In the genomic region with DNA sequence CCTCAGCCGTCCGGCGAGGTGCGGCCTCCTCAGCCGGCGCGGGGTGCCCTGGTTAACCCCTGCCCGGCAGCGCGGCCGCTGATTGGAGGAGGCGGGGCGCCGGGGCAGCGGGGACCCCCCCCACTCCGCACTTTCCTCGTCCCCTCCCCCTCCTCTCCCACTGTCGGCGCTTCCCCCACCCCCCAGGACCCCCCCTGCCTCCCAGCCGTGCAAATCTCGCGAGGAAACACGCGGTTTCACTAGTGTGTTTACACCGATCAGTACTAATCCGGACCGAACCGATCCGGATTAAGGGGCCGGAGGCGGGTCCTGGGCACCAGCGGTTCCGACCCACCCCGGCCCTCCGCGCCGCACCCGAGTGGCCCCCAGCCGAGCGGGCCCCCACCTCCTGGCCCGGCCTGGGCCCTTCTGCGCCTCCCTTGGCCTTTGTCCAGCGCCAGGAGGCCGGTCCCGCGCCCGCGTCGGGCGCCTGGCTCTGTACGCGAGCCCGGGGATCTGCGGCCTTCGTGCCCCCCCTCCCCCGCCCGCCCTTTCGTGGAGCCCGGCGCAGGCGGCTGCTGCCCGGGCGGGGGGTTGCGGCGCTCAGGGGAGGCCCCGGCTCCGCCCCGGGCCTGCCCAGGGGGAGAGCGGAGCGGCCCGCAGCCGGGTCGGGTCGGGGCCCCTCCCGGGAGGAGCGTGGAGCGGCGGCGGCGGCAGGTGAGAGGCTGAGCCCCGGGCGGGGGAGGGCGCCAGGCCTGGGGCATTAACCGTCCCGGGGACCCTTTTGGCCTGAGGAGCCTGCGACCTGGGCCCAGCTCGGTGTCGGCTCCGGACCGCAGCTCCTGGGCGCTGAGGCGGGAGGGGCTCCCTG, we compare ENCODE assay signal across 8 cellular contexts. TPM values are rescaled to one million over a fixed set of nuclear protein-coding genes. Genes with fewer than 3 reads are reported as not detected.
DNase-seq lines count a peak whose midpoint lies in the region; ATAC-seq and TF ChIP-seq lines count a peak whose summit lies in the region.
"Not testable (repeated sequence)": the region's sequence is repeated elsewhere in the genome, so short reads cannot be mapped to it uniquely, and the experiment has no call there.

No MANE protein-coding gene starts in this region.

- intact Hi-C loops in left lung (cut with DNase I), result not testable (repeated sequence)

- H3K4me3 ChIP-seq in BE2C (ENCODE audit: low read depth, low read length) (peak overlapping the region; percentile 70), left lung (peak overlapping the region; percentile 60 to 66)

- H3K4me1 ChIP-seq in BE2C, result not testable (repeated sequence)
- H3K4me1 ChIP-seq in left lung, result peaks cover 12 to 35% of the 10 kb centered on the region in 2 donors

- peak overlapping the region; percentile 96 to 97 for H3K27ac ChIP-seq in left lung

- peak; percentile 91 for DNase-seq in BE2C
- peak; percentile 34 to 90 for DNase-seq in NCI-H526 (lab: John Stamatoyannopoulos, UW)
- peak; percentile 71 for DNase-seq in activated CD4-positive, alpha-beta T cell treated with anti-CD3 and anti-CD28 coated beads, Interleukin-2, amount 50 U/mL, for 1 hour
- peak; percentile 67 for DNase-seq in dedifferentiated amniotic fluid mesenchymal stem cell (ENCODE audit: extremely low spot score)
- DNase-seq in left lung, result peak; percentile 90 to 95
- DNase-seq in stimulated activated CD4-positive, alpha-beta T cell treated with anti-CD3 and anti-CD28 coated beads, Interleukin-2, amount 100 ng/mL, for 24 hours, result peak; percentile 68 to 83

- H3K9me3 ChIP-seq in BE2C, left lung: not testable (repeated sequence)

- H3K27me3 ChIP-seq in BE2C, left lung: not testable (repeated sequence)

- ATAC-seq in GM19395 (IDR thresholded peaks at IDR 0.05; ENCODE audit: unreplicated experiment) (peak; percentile 68), HG03520 (IDR thresholded peaks at IDR 0.05; ENCODE audit: unreplicated experiment) (peak; percentile 67), left lung (peak; percentile 94)

- TF ChIP-seq CTCF in BE2C (IDR thresholded peaks at IDR 0.05; ENCODE audit: low read depth, low read length); left lung (IDR thresholded peaks at IDR 0.05): not testable (repeated sequence)

- not testable (repeated sequence) for H3K36me3 ChIP-seq in BE2C
- H3K36me3 ChIP-seq in left lung, result peaks cover 0 to 23% of the 10 kb centered on the region in 2 donors

RNA-seq across cellular contexts. Expression of a gene that starts 54.8 kb away (rescaled TPM):
- 25.2 TPM for polyA plus RNA-seq in BE2C (2012; ENCODE audit: insufficient read depth, insufficient read length, low read depth)
- total RNA-seq in left lung, result 10 to 100 TPM; 22.7 to 27.4 TPM

Comparison
In these comparisons a context has a peak if more than half of its experiments do, and no peak if none do; other contexts are left out.
1. Peak in every context shown above with its lines: DNase-seq, ATAC-seq, H3K4me3 ChIP-seq and H3K27ac ChIP-seq.